Comparison of ENCODE assay signal across 1 cellular context in the genomic region with DNA sequence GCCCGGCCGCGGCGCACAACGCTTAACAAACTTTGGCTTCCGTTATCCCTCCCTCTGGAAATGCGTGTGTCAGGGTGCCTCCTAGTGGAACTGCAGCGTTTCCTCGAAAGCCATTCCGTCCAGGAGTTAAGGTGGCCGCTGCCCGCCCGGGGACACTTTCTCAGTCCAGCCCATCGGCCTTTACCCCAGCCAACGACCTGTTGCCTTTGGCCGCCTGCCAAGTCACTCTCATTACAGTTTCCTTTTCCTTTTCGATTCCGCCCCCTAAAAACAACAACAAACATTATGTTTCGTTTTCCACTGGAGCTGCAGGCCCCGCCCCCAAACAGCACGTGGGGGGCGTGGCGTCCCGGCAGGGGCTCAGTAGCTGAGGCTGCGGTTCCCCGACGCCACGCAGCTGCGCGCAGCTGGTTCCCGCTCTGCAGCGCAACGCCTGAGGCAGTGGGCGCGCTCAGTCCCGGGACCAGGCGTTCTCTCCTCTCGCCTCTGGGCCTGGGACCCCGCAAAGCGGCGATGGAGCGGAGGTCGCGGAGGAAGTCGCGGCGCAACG.
TF ChIP-seq lines count a peak whose summit lies in the region.

A gene (plus strand): TSS at position 363 of the 550 bp plus-strand sequence. CDS start 151 bp downstream, at position 514.

TF ChIP-seq in HepG2, 621 proteins besides CTCF, POLR2A, EP300 and RAD21 (continued from another document and continues in another):
- peak; percentile 58; the same call in 1 of the 2 replicates for TF ChIP-seq ZSCAN21 (CRISPR knock-in tag; IDR thresholded peaks at IDR 0.05; ENCODE audit: borderline replicate concordance)
- TF ChIP-seq ZNF619 (CRISPR knock-in tag; IDR thresholded peaks at IDR 0.05) = 0 out of 2 replicates have a peak, but pooled peaks have one; percentile 0
- 0 out of 2 replicates have a peak, but pooled peaks have one; percentile 23 for TF ChIP-seq ARNT2 (CRISPR knock-in tag; IDR thresholded peaks at IDR 0.05; ENCODE audit: low read depth)
- TF ChIP-seq, protein P1, sequence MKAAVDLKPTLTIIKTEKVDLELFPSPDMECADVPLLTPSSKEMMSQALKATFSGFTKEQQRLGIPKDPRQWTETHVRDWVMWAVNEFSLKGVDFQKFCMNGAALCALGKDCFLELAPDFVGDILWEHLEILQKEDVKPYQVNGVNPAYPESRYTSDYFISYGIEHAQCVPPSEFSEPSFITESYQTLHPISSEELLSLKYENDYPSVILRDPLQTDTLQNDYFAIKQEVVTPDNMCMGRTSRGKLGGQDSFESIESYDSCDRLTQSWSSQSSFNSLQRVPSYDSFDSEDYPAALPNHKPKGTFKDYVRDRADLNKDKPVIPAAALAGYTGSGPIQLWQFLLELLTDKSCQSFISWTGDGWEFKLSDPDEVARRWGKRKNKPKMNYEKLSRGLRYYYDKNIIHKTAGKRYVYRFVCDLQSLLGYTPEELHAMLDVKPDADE (CRISPR knock-in tag; IDR thresholded peaks at IDR 0.05) = no peak
- no peak for TF ChIP-seq NCOA5 (CRISPR knock-in tag; IDR thresholded peaks at IDR 0.05)
- no peak for TF ChIP-seq AKAP8 (CRISPR knock-in tag; IDR thresholded peaks at IDR 0.05)
- TF ChIP-seq ZMYM4 (CRISPR knock-in tag; IDR thresholded peaks at IDR 0.05) = peak; percentile 54
- peak; percentile 65; the same call in 1 of the 2 replicates for TF ChIP-seq KDM2A (CRISPR knock-in tag; IDR thresholded peaks at IDR 0.05; ENCODE audit: borderline replicate concordance, low read depth)
- no peak for TF ChIP-seq ZSCAN22 (CRISPR knock-in tag; IDR thresholded peaks at IDR 0.05)
- TF ChIP-seq, protein P2, sequence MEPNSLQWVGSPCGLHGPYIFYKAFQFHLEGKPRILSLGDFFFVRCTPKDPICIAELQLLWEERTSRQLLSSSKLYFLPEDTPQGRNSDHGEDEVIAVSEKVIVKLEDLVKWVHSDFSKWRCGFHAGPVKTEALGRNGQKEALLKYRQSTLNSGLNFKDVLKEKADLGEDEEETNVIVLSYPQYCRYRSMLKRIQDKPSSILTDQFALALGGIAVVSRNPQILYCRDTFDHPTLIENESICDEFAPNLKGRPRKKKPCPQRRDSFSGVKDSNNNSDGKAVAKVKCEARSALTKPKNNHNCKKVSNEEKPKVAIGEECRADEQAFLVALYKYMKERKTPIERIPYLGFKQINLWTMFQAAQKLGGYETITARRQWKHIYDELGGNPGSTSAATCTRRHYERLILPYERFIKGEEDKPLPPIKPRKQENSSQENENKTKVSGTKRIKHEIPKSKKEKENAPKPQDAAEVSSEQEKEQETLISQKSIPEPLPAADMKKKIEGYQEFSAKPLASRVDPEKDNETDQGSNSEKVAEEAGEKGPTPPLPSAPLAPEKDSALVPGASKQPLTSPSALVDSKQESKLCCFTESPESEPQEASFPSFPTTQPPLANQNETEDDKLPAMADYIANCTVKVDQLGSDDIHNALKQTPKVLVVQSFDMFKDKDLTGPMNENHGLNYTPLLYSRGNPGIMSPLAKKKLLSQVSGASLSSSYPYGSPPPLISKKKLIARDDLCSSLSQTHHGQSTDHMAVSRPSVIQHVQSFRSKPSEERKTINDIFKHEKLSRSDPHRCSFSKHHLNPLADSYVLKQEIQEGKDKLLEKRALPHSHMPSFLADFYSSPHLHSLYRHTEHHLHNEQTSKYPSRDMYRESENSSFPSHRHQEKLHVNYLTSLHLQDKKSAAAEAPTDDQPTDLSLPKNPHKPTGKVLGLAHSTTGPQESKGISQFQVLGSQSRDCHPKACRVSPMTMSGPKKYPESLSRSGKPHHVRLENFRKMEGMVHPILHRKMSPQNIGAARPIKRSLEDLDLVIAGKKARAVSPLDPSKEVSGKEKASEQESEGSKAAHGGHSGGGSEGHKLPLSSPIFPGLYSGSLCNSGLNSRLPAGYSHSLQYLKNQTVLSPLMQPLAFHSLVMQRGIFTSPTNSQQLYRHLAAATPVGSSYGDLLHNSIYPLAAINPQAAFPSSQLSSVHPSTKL (CRISPR knock-in tag; IDR thresholded peaks at IDR 0.05) = peak; percentile 69
- no peak for TF ChIP-seq ZC3H13 (CRISPR knock-in tag; IDR thresholded peaks at IDR 0.05)
- TF ChIP-seq TBL1XR1 (IDR thresholded peaks at IDR 0.05; ENCODE audit: borderline replicate concordance, low read length, partially characterized antibody) = peak; percentile 89
- TF ChIP-seq, protein P3, sequence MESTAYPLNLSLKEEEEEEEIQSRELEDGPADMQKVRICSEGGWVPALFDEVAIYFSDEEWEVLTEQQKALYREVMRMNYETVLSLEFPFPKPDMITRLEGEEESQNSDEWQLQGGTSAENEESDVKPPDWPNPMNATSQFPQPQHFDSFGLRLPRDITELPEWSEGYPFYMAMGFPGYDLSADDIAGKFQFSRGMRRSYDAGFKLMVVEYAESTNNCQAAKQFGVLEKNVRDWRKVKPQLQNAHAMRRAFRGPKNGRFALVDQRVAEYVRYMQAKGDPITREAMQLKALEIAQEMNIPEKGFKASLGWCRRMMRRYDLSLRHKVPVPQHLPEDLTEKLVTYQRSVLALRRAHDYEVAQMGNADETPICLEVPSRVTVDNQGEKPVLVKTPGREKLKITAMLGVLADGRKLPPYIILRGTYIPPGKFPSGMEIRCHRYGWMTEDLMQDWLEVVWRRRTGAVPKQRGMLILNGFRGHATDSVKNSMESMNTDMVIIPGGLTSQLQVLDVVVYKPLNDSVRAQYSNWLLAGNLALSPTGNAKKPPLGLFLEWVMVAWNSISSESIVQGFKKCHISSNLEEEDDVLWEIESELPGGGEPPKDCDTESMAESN (CRISPR knock-in tag; conservative IDR thresholded peaks at IDR 0.05) = peak; percentile 55; the same call in 1 of the 2 replicates
- TF ChIP-seq, protein P4, sequence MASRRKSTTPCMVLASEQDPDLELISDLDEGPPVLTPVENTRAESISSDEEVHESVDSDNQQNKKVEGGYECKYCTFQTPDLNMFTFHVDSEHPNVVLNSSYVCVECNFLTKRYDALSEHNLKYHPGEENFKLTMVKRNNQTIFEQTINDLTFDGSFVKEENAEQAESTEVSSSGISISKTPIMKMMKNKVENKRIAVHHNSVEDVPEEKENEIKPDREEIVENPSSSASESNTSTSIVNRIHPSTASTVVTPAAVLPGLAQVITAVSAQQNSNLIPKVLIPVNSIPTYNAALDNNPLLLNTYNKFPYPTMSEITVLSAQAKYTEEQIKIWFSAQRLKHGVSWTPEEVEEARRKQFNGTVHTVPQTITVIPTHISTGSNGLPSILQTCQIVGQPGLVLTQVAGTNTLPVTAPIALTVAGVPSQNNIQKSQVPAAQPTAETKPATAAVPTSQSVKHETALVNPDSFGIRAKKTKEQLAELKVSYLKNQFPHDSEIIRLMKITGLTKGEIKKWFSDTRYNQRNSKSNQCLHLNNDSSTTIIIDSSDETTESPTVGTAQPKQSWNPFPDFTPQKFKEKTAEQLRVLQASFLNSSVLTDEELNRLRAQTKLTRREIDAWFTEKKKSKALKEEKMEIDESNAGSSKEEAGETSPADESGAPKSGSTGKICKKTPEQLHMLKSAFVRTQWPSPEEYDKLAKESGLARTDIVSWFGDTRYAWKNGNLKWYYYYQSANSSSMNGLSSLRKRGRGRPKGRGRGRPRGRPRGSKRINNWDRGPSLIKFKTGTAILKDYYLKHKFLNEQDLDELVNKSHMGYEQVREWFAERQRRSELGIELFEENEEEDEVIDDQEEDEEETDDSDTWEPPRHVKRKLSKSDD (CRISPR knock-in tag; IDR thresholded peaks at IDR 0.05; ENCODE audit: low read depth) = peak; percentile 70
- peak in 1 of 2 experiments; percentile 31; a peak in 1 of 4 replicates for TF ChIP-seq NR2F1 (CRISPR knock-in tag; IDR thresholded peaks at IDR 0.05)
- TF ChIP-seq MIER2 (CRISPR knock-in tag; IDR thresholded peaks at IDR 0.05) = no peak
- peak; percentile 59; the same call in 1 of the 2 replicates for TF ChIP-seq SPEN (CRISPR knock-in tag; IDR thresholded peaks at IDR 0.05; ENCODE audit: low read depth)
- peak; percentile 59 for TF ChIP-seq SP2 (CRISPR knock-in tag; IDR thresholded peaks at IDR 0.05)
- TF ChIP-seq NFYC (CRISPR knock-in tag; IDR thresholded peaks at IDR 0.05) = 0 out of 2 replicates have a peak, but pooled peaks have one; percentile 6
- TF ChIP-seq, protein P5, sequence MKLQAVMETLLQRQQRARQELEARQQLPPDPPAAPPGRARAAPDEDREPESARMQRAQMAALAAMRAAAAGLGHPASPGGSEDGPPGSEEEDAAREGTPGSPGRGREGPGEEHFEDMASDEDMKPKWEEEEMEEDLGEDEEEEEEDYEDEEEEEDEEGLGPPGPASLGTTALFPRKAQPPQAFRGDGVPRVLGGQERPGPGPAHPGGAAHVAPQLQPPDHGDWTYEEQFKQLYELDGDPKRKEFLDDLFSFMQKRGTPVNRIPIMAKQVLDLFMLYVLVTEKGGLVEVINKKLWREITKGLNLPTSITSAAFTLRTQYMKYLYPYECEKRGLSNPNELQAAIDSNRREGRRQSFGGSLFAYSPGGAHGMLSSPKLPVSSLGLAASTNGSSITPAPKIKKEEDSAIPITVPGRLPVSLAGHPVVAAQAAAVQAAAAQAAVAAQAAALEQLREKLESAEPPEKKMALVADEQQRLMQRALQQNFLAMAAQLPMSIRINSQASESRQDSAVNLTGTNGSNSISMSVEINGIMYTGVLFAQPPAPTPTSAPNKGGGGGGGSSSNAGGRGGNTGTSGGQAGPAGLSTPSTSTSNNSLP (IDR thresholded peaks at IDR 0.05; ENCODE audit: low read depth, low read length) = peak; percentile 21; the same call in 1 of the 2 replicates
- TF ChIP-seq, protein P6, sequence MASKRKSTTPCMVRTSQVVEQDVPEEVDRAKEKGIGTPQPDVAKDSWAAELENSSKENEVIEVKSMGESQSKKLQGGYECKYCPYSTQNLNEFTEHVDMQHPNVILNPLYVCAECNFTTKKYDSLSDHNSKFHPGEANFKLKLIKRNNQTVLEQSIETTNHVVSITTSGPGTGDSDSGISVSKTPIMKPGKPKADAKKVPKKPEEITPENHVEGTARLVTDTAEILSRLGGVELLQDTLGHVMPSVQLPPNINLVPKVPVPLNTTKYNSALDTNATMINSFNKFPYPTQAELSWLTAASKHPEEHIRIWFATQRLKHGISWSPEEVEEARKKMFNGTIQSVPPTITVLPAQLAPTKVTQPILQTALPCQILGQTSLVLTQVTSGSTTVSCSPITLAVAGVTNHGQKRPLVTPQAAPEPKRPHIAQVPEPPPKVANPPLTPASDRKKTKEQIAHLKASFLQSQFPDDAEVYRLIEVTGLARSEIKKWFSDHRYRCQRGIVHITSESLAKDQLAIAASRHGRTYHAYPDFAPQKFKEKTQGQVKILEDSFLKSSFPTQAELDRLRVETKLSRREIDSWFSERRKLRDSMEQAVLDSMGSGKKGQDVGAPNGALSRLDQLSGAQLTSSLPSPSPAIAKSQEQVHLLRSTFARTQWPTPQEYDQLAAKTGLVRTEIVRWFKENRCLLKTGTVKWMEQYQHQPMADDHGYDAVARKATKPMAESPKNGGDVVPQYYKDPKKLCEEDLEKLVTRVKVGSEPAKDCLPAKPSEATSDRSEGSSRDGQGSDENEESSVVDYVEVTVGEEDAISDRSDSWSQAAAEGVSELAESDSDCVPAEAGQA (IDR thresholded peaks at IDR 0.05; ENCODE audit: low read depth) = 0 out of 2 replicates have a peak, but pooled peaks have one; percentile 20
- TF ChIP-seq, protein P6 (CRISPR knock-in tag; IDR thresholded peaks at IDR 0.05; ENCODE audit: borderline replicate concordance) = no peak
- TF ChIP-seq CEBPG (CRISPR knock-in tag; IDR thresholded peaks at IDR 0.05) = no peak
- TF ChIP-seq SIX4 (CRISPR knock-in tag; IDR thresholded peaks at IDR 0.05) = no peak
- TF ChIP-seq, protein P7, sequence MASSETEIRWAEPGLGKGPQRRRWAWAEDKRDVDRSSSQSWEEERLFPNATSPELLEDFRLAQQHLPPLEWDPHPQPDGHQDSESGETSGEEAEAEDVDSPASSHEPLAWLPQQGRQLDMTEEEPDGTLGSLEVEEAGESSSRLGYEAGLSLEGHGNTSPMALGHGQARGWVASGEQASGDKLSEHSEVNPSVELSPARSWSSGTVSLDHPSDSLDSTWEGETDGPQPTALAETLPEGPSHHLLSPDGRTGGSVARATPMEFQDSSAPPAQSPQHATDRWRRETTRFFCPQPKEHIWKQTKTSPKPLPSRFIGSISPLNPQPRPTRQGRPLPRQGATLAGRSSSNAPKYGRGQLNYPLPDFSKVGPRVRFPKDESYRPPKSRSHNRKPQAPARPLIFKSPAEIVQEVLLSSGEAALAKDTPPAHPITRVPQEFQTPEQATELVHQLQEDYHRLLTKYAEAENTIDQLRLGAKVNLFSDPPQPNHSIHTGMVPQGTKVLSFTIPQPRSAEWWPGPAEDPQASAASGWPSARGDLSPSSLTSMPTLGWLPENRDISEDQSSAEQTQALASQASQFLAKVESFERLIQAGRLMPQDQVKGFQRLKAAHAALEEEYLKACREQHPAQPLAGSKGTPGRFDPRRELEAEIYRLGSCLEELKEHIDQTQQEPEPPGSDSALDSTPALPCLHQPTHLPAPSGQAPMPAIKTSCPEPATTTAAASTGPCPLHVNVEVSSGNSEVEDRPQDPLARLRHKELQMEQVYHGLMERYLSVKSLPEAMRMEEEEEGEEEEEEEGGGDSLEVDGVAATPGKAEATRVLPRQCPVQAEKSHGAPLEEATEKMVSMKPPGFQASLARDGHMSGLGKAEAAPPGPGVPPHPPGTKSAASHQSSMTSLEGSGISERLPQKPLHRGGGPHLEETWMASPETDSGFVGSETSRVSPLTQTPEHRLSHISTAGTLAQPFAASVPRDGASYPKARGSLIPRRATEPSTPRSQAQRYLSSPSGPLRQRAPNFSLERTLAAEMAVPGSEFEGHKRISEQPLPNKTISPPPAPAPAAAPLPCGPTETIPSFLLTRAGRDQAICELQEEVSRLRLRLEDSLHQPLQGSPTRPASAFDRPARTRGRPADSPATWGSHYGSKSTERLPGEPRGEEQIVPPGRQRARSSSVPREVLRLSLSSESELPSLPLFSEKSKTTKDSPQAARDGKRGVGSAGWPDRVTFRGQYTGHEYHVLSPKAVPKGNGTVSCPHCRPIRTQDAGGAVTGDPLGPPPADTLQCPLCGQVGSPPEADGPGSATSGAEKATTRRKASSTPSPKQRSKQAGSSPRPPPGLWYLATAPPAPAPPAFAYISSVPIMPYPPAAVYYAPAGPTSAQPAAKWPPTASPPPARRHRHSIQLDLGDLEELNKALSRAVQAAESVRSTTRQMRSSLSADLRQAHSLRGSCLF (CRISPR knock-in tag; IDR thresholded peaks at IDR 0.05; ENCODE audit: borderline replicate concordance) = no peak
